Comparison of ENCODE assay signal across 9 cellular contexts in the genomic region with DNA sequence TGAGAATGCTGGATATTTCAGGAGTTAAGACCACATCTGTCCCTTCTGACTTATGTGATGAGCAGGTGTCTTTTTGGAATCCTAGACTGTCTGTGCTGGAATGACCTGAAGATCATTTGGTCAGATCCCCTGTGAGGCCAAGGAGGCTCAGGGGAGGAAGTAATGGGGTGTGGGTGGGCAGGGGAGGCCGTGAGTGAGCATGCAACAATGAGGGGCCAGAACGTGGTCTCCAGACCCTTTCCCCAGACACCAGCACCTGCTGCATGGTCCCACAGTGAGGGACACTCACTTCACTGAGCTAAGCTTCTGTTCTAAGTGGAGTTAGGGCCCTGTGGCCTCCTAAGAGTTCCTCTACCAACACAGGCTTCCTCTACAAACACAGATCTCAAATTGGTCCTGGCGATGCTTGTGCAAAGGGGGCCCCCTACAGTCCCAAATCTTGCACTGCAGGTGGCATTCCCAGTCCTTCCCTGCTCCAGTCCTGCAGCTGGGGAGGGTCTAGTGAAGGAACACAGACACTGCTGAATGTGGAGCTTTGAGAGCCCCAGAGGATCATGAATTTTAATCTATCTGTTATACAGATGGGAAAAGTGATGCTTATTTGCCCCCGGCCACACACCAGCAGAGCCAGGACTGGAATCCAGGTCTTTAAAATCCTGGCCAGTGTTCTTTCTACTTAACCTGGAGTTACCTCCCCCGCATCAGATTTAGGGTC. TPM values are rescaled to one million over a fixed set of nuclear protein-coding genes. Genes with fewer than 3 reads are reported as not detected.
DNase-seq lines count a peak whose midpoint lies in the region; ATAC-seq, FAIRE-seq and TF ChIP-seq lines count a peak whose summit lies in the region.
"Had no signal": no experiment of that assay in that cellular context is flagged by ENCODE, and none has a peak within 500 bp of the region (broad histone marks: within the 10 kb centered on the region; RNA-seq: fewer than 3 reads in every experiment).

No MANE protein-coding gene starts in this region.

- no peaks in the 10 kb centered on the region for H3K36me3 ChIP-seq in SU-DHL-6 (ENCODE audit: low read length)
- H3K36me3 ChIP-seq in bronchial epithelial cell (ENCODE audit: control insufficient read depth, insufficient read depth, low read length) = no peaks in the 10 kb centered on the region
- H3K36me3 ChIP-seq in kidney epithelial cell (ENCODE audit: control insufficient read depth, insufficient read depth, low read length) = no peaks in the 10 kb centered on the region

- H3K9me3 ChIP-seq in SU-DHL-6 (ENCODE audit: insufficient read depth, low read length) = no peaks in the 10 kb centered on the region

- peak; percentile 33 for DNase-seq in NK-92 treated with Interleukin-12 subunit alpha and Interleukin-12 subunit beta, amount 100 ng/mL, for 24 hours (lab: John Stamatoyannopoulos, UW)
- DNase-seq in NK-92 (lab: John Stamatoyannopoulos, UW; ENCODE audit: unreplicated experiment) = no peak
- peak; percentile 74 for DNase-seq in NCI-H146 (lab: John Stamatoyannopoulos, UW)
- peak; percentile 64 for DNase-seq in bronchial epithelial cell (ENCODE audit: low read depth)
- DNase-seq in kidney epithelial cell (ENCODE audit: low read depth) = no peak
- peak; percentile 52 for DNase-seq in stimulated activated CD4-positive, alpha-beta T cell treated with anti-CD3 and anti-CD28 coated beads, Interleukin-1b, Interleukin-23, amount 100 ng/mL, for 48 hours

- H3K9me2 ChIP-seq in SU-DHL-6 (replicated peaks; ENCODE audit: insufficient read depth, low read length) = no peaks in the 10 kb centered on the region

- H3K4me3 ChIP-seq in SU-DHL-6 (ENCODE audit: insufficient read depth, low read length, poor library complexity, severe bottlenecking) (no peak overlapping the region), bronchial epithelial cell (ENCODE audit: low read depth, low read length) (no peak overlapping the region), kidney epithelial cell (ENCODE audit: low read depth, low read length) (no peak overlapping the region)

- TF ChIP-seq CTCF in SU-DHL-6 (IDR thresholded peaks at IDR 0.05; ENCODE audit: insufficient read depth, low read length, poor library complexity, severe bottlenecking) = peak; percentile 73
- TF ChIP-seq CTCF in bronchial epithelial cell (IDR thresholded peaks at IDR 0.05; ENCODE audit: insufficient read depth, low read length, severe bottlenecking) = peak; percentile 93
- peak; percentile 95 for TF ChIP-seq CTCF in kidney epithelial cell (IDR thresholded peaks at IDR 0.05; ENCODE audit: insufficient read depth, low read length, poor library complexity, severe bottlenecking)

- no peak overlapping the region for H3K4me2 ChIP-seq in SU-DHL-6 (ENCODE audit: low read depth, low read length, poor library complexity, severe bottlenecking)

- FAIRE-seq in bronchial epithelial cell (lab: Jason Lieb, UNC) = no peak

- H2AFZ ChIP-seq in SU-DHL-6 (ENCODE audit: low read depth, low read length, severe bottlenecking) = no peak overlapping the region

- no peak for ATAC-seq in HG02973 (IDR thresholded peaks at IDR 0.05; ENCODE audit: unreplicated experiment)

- H3K79me2 ChIP-seq in SU-DHL-6 (ENCODE audit: insufficient read depth, low read length) = no peaks in the 10 kb centered on the region

- H3K27me3 ChIP-seq in SU-DHL-6 (ENCODE audit: low read length) (no peaks in the 10 kb centered on the region), bronchial epithelial cell (ENCODE audit: control insufficient read depth, insufficient read depth, low read length) (no peaks in the 10 kb centered on the region), kidney epithelial cell (ENCODE audit: control insufficient read depth, insufficient read depth, low read length) (no peaks in the 10 kb centered on the region)

- no peak overlapping the region for H3K27ac ChIP-seq in SU-DHL-6 (ENCODE audit: low read depth, low read length)

- H4K20me1 ChIP-seq in SU-DHL-6 (ENCODE audit: low read depth, low read length) = no peaks in the 10 kb centered on the region

- H3K9ac ChIP-seq in SU-DHL-6 (ENCODE audit: low read length) = no peak overlapping the region

- no peaks in the 10 kb centered on the region for H3F3A ChIP-seq in SU-DHL-6 (ENCODE audit: insufficient read depth)

RNA-seq across cellular contexts. Expression of gene USP2, which starts 7.4 kb away (rescaled TPM):
- 0.26 and 1.2 TPM in 2 replicates for total RNA-seq in bronchial epithelial cell
- 1.6 and 2.0 TPM in 2 replicates for total RNA-seq in kidney epithelial cell

RNA-seq across cellular contexts. Expression of gene MFRP, which starts 27.6 kb away (rescaled TPM):
- total RNA-seq in bronchial epithelial cell (not detected in 2 replicates), kidney epithelial cell (not detected in 2 replicates)
- total RNA-seq: CD4-positive, CD25-positive, alpha-beta regulatory T cell had no signal

RNA-seq across cellular contexts. Expression of gene C1QTNF5, which starts 33.4 kb away (rescaled TPM):
- total RNA-seq in bronchial epithelial cell (0.90 and 1.3 TPM in 2 replicates), kidney epithelial cell (2.9 and 6.2 TPM in 2 replicates)
- total RNA-seq: CD4-positive, CD25-positive, alpha-beta regulatory T cell had no signal

RNA-seq across cellular contexts. Expression of gene RNF26, which starts 39.7 kb away (rescaled TPM):
- total RNA-seq in bronchial epithelial cell (2.4 and 3.6 TPM in 2 replicates), kidney epithelial cell (17.8 and 20.5 TPM in 2 replicates)

RNA-seq across cellular contexts. Expression of gene THY1, which starts 48.9 kb away (rescaled TPM):
- total RNA-seq in bronchial epithelial cell (0.13 and 2.1 TPM in 2 replicates), kidney epithelial cell (5.4 and 9.7 TPM in 2 replicates)
- total RNA-seq: CD4-positive, CD25-positive, alpha-beta regulatory T cell had no signal

Comparison
In these comparisons a context has a peak if more than half of its experiments do, and no peak if none do; other contexts are left out.
1. DNase-seq: peak in NK-92 treated with Interleukin-12 subunit alpha and Interleukin-12 subunit beta, amount 100 ng/mL, for 24 hours (single experiment), NCI-H146 (single experiment), bronchial epithelial cell (single experiment) and stimulated activated CD4-positive, alpha-beta T cell treated with anti-CD3 and anti-CD28 coated beads, Interleukin-1b, Interleukin-23, amount 100 ng/mL, for 48 hours (single experiment); none in NK-92 (single experiment) and kidney epithelial cell (single experiment).
2. Peak in every context shown above with its lines, with median percentiles within 50 percentile points of each other: CTCF ChIP-seq.